ENCODE assay signal across 1 cellular context in the genomic region with DNA sequence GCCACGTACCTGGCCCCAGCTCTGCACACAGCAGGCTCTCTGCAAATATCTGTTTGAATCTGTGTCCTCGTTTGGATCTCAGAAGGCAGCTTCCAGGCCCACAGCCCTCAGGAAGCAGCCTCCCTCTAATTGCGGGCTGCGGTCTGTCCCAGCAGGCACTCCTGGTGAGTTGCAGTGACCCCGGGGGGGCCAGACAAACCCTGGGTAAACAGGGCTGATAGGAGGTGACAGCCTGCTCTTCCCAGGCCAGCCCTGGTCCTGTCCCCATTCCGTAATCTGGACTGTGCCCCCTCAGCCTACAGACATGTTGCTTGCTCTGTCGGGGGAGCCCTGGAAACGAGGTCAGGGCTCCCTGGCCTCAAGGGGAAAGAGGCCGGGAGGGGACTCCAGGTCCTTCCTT.
A peak's percentile ranks its signal among the peaks of the same experiment; 100 is the strongest.
TF ChIP-seq lines count a peak whose summit lies in the region.

No MANE protein-coding gene starts in this region.

TF ChIP-seq in HepG2, 621 proteins besides CTCF, POLR2A, EP300 and RAD21 (continued from another document and continues in another):
- TF ChIP-seq ZNF280D (CRISPR knock-in tag; IDR thresholded peaks at IDR 0.05) (no peak), ZNF441 (CRISPR knock-in tag; IDR thresholded peaks at IDR 0.05; ENCODE audit: borderline replicate concordance) (no peak), ARNT (IDR thresholded peaks at IDR 0.05) (no peak), SOX13 (IDR thresholded peaks at IDR 0.05) (no peak), SOX13 (CRISPR knock-in tag; conservative IDR thresholded peaks at IDR 0.05 in 1 of 2, IDR thresholded peaks at IDR 0.05 in 1 of 2) (peak in 1 of 2 experiments; percentile 44; a peak in 1 of 4 replicates), KLF13 (CRISPR knock-in tag; IDR thresholded peaks at IDR 0.05) (no peak), TFDP1 (CRISPR knock-in tag; IDR thresholded peaks at IDR 0.05; ENCODE audit: borderline replicate concordance) (no peak), TCF12 (IDR thresholded peaks at IDR 0.05) (no peak), TCF12 (CRISPR knock-in tag; IDR thresholded peaks at IDR 0.05) (no peak), MLXIP (CRISPR knock-in tag; IDR thresholded peaks at IDR 0.05; ENCODE audit: borderline replicate concordance) (no peak), ZNF350 (CRISPR knock-in tag; IDR thresholded peaks at IDR 0.05; ENCODE audit: borderline replicate concordance, low read depth) (no peak), POGK (CRISPR knock-in tag; conservative IDR thresholded peaks at IDR 0.05) (0 out of 2 replicates have a peak, but pooled peaks have one; percentile 31), FOXK2 (IDR thresholded peaks at IDR 0.05) (0 out of 2 replicates have a peak, but pooled peaks have one; percentile 20), ZFP90 (CRISPR knock-in tag; IDR thresholded peaks at IDR 0.05; ENCODE audit: borderline replicate concordance) (no peak), SSRP1 (CRISPR knock-in tag; IDR thresholded peaks at IDR 0.05) (no peak), MXD4 (CRISPR knock-in tag; IDR thresholded peaks at IDR 0.05) (no peak), RFX3 (CRISPR knock-in tag; IDR thresholded peaks at IDR 0.05) (no peak), IKZF4 (CRISPR knock-in tag; IDR thresholded peaks at IDR 0.05; ENCODE audit: borderline replicate concordance, low read depth, not compliant biosample characterization) (no peak), NONO (IDR thresholded peaks at IDR 0.05) (no peak), NONO (CRISPR knock-in tag; conservative IDR thresholded peaks at IDR 0.05) (0 out of 2 replicates have a peak, but pooled peaks have one; percentile 31), NAIF1 (CRISPR knock-in tag; IDR thresholded peaks at IDR 0.05; ENCODE audit: borderline replicate concordance) (no peak), ZNF326 (CRISPR knock-in tag; IDR thresholded peaks at IDR 0.05; ENCODE audit: borderline replicate concordance) (no peak), FOSL2 (CRISPR knock-in tag; IDR thresholded peaks at IDR 0.05) (peak; percentile 66), NFE2 (CRISPR knock-in tag; IDR thresholded peaks at IDR 0.05) (no peak), SNRNP70 (IDR thresholded peaks at IDR 0.05; ENCODE audit: low read depth, low read length) (no peak), PPARG (CRISPR knock-in tag; conservative IDR thresholded peaks at IDR 0.05) (no peak), ZNF878 (CRISPR knock-in tag; IDR thresholded peaks at IDR 0.05) (no peak), ZNF761 (CRISPR knock-in tag; conservative IDR thresholded peaks at IDR 0.05) (no peak), RFXANK (CRISPR knock-in tag; IDR thresholded peaks at IDR 0.05) (no peak), ELF4 (CRISPR knock-in tag; IDR thresholded peaks at IDR 0.05; ENCODE audit: borderline replicate concordance) (no peak), NFYC (CRISPR knock-in tag; IDR thresholded peaks at IDR 0.05) (no peak)
- TF ChIP-seq, protein P1, sequence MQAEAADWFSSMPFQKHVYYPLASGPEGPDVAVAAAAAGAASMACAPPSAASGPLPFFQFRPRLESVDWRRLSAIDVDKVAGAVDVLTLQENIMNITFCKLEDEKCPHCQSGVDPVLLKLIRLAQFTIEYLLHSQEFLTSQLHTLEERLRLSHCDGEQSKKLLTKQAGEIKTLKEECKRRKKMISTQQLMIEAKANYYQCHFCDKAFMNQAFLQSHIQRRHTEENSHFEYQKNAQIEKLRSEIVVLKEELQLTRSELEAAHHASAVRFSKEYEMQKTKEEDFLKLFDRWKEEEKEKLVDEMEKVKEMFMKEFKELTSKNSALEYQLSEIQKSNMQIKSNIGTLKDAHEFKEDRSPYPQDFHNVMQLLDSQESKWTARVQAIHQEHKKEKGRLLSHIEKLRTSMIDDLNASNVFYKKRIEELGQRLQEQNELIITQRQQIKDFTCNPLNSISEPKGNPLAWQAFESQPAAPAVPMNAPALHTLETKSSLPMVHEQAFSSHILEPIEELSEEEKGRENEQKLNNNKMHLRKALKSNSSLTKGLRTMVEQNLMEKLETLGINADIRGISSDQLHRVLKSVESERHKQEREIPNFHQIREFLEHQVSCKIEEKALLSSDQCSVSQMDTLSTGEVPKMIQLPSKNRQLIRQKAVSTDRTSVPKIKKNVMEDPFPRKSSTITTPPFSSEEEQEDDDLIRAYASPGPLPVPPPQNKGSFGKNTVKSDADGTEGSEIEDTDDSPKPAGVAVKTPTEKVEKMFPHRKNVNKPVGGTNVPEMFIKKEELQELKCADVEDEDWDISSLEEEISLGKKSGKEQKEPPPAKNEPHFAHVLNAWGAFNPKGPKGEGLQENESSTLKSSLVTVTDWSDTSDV (CRISPR knock-in tag; IDR thresholded peaks at IDR 0.05), result no peak
- TF ChIP-seq, protein P2, sequence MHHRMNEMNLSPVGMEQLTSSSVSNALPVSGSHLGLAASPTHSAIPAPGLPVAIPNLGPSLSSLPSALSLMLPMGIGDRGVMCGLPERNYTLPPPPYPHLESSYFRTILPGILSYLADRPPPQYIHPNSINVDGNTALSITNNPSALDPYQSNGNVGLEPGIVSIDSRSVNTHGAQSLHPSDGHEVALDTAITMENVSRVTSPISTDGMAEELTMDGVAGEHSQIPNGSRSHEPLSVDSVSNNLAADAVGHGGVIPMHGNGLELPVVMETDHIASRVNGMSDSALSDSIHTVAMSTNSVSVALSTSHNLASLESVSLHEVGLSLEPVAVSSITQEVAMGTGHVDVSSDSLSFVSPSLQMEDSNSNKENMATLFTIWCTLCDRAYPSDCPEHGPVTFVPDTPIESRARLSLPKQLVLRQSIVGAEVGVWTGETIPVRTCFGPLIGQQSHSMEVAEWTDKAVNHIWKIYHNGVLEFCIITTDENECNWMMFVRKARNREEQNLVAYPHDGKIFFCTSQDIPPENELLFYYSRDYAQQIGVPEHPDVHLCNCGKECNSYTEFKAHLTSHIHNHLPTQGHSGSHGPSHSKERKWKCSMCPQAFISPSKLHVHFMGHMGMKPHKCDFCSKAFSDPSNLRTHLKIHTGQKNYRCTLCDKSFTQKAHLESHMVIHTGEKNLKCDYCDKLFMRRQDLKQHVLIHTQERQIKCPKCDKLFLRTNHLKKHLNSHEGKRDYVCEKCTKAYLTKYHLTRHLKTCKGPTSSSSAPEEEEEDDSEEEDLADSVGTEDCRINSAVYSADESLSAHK (CRISPR knock-in tag; IDR thresholded peaks at IDR 0.05; ENCODE audit: borderline replicate concordance), result no peak
- TF ChIP-seq, protein P3, sequence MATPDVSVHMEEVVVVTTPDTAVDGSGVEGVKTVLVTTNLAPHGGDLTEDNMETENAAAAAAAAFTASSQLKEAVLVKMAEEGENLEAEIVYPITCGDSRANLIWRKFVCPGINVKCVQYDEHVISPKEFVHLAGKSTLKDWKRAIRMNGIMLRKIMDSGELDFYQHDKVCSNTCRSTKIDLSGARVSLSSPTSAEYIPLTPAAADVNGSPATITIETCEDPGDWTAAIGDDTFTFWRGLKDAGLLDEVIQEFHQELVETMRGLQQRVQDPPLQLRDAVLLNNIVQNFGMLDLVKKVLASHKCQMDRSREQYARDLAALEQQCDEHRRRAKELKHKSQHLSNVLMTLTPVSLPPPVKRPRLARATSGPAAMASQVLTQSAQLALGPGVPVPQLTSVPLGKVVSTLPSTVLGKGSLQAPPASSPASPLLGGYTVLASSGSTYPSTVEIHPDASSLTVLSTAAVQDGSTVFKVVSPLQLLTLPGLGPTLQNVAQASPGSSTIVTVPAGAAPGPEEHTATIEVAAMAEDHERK (CRISPR knock-in tag; IDR thresholded peaks at IDR 0.05; ENCODE audit: low read depth), result no peak
- TF ChIP-seq, protein P4, sequence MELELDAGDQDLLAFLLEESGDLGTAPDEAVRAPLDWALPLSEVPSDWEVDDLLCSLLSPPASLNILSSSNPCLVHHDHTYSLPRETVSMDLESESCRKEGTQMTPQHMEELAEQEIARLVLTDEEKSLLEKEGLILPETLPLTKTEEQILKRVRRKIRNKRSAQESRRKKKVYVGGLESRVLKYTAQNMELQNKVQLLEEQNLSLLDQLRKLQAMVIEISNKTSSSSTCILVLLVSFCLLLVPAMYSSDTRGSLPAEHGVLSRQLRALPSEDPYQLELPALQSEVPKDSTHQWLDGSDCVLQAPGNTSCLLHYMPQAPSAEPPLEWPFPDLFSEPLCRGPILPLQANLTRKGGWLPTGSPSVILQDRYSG (CRISPR knock-in tag; IDR thresholded peaks at IDR 0.05), result no peak
- TF ChIP-seq, protein P5, sequence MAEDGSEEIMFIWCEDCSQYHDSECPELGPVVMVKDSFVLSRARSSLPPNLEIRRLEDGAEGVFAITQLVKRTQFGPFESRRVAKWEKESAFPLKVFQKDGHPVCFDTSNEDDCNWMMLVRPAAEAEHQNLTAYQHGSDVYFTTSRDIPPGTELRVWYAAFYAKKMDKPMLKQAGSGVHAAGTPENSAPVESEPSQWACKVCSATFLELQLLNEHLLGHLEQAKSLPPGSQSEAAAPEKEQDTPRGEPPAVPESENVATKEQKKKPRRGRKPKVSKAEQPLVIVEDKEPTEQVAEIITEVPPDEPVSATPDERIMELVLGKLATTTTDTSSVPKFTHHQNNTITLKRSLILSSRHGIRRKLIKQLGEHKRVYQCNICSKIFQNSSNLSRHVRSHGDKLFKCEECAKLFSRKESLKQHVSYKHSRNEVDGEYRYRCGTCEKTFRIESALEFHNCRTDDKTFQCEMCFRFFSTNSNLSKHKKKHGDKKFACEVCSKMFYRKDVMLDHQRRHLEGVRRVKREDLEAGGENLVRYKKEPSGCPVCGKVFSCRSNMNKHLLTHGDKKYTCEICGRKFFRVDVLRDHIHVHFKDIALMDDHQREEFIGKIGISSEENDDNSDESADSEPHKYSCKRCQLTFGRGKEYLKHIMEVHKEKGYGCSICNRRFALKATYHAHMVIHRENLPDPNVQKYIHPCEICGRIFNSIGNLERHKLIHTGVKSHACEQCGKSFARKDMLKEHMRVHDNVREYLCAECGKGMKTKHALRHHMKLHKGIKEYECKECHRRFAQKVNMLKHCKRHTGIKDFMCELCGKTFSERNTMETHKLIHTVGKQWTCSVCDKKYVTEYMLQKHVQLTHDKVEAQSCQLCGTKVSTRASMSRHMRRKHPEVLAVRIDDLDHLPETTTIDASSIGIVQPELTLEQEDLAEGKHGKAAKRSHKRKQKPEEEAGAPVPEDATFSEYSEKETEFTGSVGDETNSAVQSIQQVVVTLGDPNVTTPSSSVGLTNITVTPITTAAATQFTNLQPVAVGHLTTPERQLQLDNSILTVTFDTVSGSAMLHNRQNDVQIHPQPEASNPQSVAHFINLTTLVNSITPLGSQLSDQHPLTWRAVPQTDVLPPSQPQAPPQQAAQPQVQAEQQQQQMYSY (CRISPR knock-in tag; IDR thresholded peaks at IDR 0.05), result no peak
